ENCODE assay signal across 1 cellular context in the genomic region with DNA sequence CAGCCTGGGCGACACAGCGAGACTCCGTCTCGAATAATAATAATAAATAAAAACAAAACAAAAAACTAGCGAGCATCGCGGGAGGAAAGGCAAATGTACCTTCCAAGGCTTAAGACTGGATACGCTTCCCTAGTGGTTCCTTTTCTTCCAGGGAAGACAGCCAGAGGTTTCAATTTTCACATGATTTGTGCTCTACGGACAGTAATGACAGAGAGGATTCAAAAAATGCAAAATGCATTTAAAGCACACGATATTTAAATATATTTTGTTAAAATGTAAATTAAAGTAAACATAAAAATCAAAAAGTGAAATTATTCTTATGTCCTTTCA.
TF ChIP-seq lines count a peak whose summit lies in the region.

No MANE protein-coding gene starts in this region.

TF ChIP-seq in SK-N-SH, 30 proteins besides CTCF, POLR2A, EP300 and RAD21 (continued from another document):
- TF ChIP-seq POLR2AphosphoS5 (IDR thresholded peaks at IDR 0.05; ENCODE audit: low read depth, low read length) (no peak), GATA2 (CRISPR knock-in tag; IDR thresholded peaks at IDR 0.05) (no peak), ELF1 (IDR thresholded peaks at IDR 0.05) (no peak), RXRA (IDR thresholded peaks at IDR 0.05; ENCODE audit: borderline replicate concordance, low read depth) (no peak), SMC3 (IDR thresholded peaks at IDR 0.05; ENCODE audit: low read depth, low read length) (no peak), FOXM1 (IDR thresholded peaks at IDR 0.05; ENCODE audit: low read depth) (no peak)
- TF ChIP-seq, protein P1, sequence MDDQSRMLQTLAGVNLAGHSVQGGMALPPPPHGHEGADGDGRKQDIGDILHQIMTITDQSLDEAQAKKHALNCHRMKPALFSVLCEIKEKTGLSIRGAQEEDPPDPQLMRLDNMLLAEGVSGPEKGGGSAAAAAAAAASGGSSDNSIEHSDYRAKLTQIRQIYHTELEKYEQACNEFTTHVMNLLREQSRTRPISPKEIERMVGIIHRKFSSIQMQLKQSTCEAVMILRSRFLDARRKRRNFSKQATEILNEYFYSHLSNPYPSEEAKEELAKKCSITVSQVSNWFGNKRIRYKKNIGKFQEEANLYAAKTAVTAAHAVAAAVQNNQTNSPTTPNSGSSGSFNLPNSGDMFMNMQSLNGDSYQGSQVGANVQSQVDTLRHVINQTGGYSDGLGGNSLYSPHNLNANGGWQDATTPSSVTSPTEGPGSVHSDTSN (IDR thresholded peaks at IDR 0.05): no peak
TF ChIP-seq in SK-N-SH: peak in this region for 0.
